Comparison of ENCODE assay signal across 24 cellular contexts in genomic region chr22:27843441-27843840, GRCh38. TPM values are rescaled to one million over a fixed set of nuclear protein-coding genes. Genes with fewer than 3 reads are reported as not detected.
DNase-seq lines count a peak whose midpoint lies in the region; ATAC-seq and TF ChIP-seq lines count a peak whose summit lies in the region.
"Had no signal": no experiment of that assay in that cellular context is flagged by ENCODE, and none has a peak within 500 bp of the region (broad histone marks: within the 10 kb centered on the region; RNA-seq: fewer than 3 reads in every experiment).

No MANE protein-coding gene starts in this region.

- 78 to 82% methylated on average over 7 of the region's 7 CpGs for WGBS in upper lobe of left lung, 2 donors

- no peak for TF ChIP-seq POLR2A in upper lobe of left lung (IDR thresholded peaks at IDR 0.05)

- intact Hi-C loops in activated T-helper 2 cell treated with anti-CD3 and anti-CD28 coated beads, Interferon-gamma antibody, Interleukin-2, Interleukin-4, amounts not matched to agents 10 μg/mL and 5 μg/mL and 100 μg/mL, durations not matched to agents 14 hours and 24 hours and 36 hours (cut with micrococcal nuclease) = no loop called here
- intact Hi-C loops in OCI-LY7 (cut with micrococcal nuclease; ENCODE audit: unreplicated experiment) = no loop called here

- no peak for TF ChIP-seq EP300 in upper lobe of left lung (IDR thresholded peaks at IDR 0.05)

- peak in 1 of 2 donors; percentile 14 for ATAC-seq in upper lobe of left lung (ENCODE audit: low FRiP score in 2 of 2)
- ATAC-seq: stimulated activated memory B cell treated with anti-CD40 and anti-IgM and Interleukin-4, amounts not matched to agents 10 μg/mL and 1 μg/mL and 100 μg/mL, for 72 hours had no signal

- no TSS peak for BruUV-seq in OCI-LY7 (replicated peaks; lab: Mats Ljungman, UMichigan)

- H3K4me1 ChIP-seq in upper lobe of left lung (no peaks in the 10 kb centered on the region), OCI-LY7 (ENCODE audit: insufficient read depth, low read length, poor library complexity, severe bottlenecking) (no peaks in the 10 kb centered on the region)

- peaks cover 70% of the 10 kb centered on the region for H3K36me3 Mint-ChIP-seq in activated T-cell treated with anti-CD3 and anti-CD28 coated beads, Interleukin-2, amount 50 U/mL, for 24 hours (ENCODE audit: low read depth)
- peaks cover 16% of the 10 kb centered on the region for H3K36me3 Mint-ChIP-seq in activated T-helper 2 cell treated with anti-CD3 and anti-CD28 coated beads, Interferon-gamma antibody, Interleukin-2, Interleukin-4, amounts not matched to agents 10 μg/mL and 5 μg/mL and 100 μg/mL, durations not matched to agents 14 hours and 24 hours and 36 hours (ENCODE audit: low read depth)
- H3K36me3 Mint-ChIP-seq in mesothelial cell of epicardium = peaks cover 9% of the 10 kb centered on the region
- H3K36me3 Mint-ChIP-seq in immature natural killer cell = peaks cover 9 to 19% (median 14%) of the 10 kb centered on the region in 3 donors

- no peaks in the 10 kb centered on the region for H4K20me1 ChIP-seq in OCI-LY7 (ENCODE audit: insufficient read depth, low read length)

- no peak overlapping the region for H2AFZ ChIP-seq in OCI-LY7 (ENCODE audit: low read length)

- H3K4me3 ChIP-seq in upper lobe of left lung = no peak overlapping the region
- H3K4me3 ChIP-seq in OCI-LY7 (ENCODE audit: low read depth, low read length, poor library complexity, severe bottlenecking) = no peak overlapping the region
- H3K4me3 ChIP-seq: cardiac muscle cell, thoracic aorta had no signal

- no peaks in the 10 kb centered on the region for H3K79me2 ChIP-seq in OCI-LY7 (ENCODE audit: insufficient read depth, low read depth, low read length)

- DNase-seq in activated T-cell treated with anti-CD3 and anti-CD28 coated beads, Interleukin-2, amount 50 U/mL, for 24 hours = no peak
- DNase-seq in activated T-cell treated with anti-CD3 and anti-CD28 coated beads for 4 hours (no peak), mesothelial cell of epicardium (ENCODE audit: low spot score in 2 of 2, unreplicated experiment in 2 of 2) (no peak), upper lobe of left lung (peak; percentile 17 to 24), immature natural killer cell (no peak), OCI-LY7 (ENCODE audit: low spot score) (no peak)
- no peak for DNase-seq in activated T-helper 2 cell treated with anti-CD3 and anti-CD28 coated beads, Interferon-gamma antibody, Interleukin-2, Interleukin-4, amounts not matched to agents 10 μg/mL and 5 μg/mL and 100 μg/mL, durations not matched to agents 14 hours and 24 hours and 36 hours (ENCODE audit: low spot score)
- no peak for DNase-seq in activated CD4-positive, CD25-positive, alpha-beta regulatory T cell treated with anti-CD3 and anti-CD28 coated beads, Interleukin-2, amount 50 U/mL, for 72 hours
- DNase-seq: activated CD4-positive, alpha-beta T cell treated with anti-CD3 and anti-CD28 coated beads, Interleukin-2, amount 50 U/mL, for 1 hour; activated naive CD4-positive, alpha-beta T cell; amygdala; BE2C; dermis blood vessel endothelial cell; DND-41; NCI-H187; NCI-H748 treated with DMSO at 0.1 percent for 48 hours; OCI-M1; SHP77 treated with DMSO at 0.1 percent for 48 hours; small intestine; WERI-Rb-1 had no signal

- H3K36me3 ChIP-seq in upper lobe of left lung = peaks cover 0 to 9% (median 4%) of the 10 kb centered on the region in 4 donors
- H3K36me3 ChIP-seq in OCI-LY7 (ENCODE audit: insufficient read depth, low read length) = no peaks in the 10 kb centered on the region; the same call in 1 of the 2 replicates
- H3K36me3 ChIP-seq: cardiac muscle cell, WERI-Rb-1 had no signal

- H3K27me3 Mint-ChIP-seq in activated T-cell treated with anti-CD3 and anti-CD28 coated beads, Interleukin-2, amount 50 U/mL, for 24 hours = no peaks in the 10 kb centered on the region
- H3K27me3 Mint-ChIP-seq in activated T-helper 2 cell treated with anti-CD3 and anti-CD28 coated beads, Interferon-gamma antibody, Interleukin-2, Interleukin-4, amounts not matched to agents 10 μg/mL and 5 μg/mL and 100 μg/mL, durations not matched to agents 14 hours and 24 hours and 36 hours (ENCODE audit: low read depth) = no peaks in the 10 kb centered on the region
- H3K27me3 Mint-ChIP-seq in mesothelial cell of epicardium (ENCODE audit: low read depth) (no peaks in the 10 kb centered on the region), immature natural killer cell (ENCODE audit: low read depth in 3 of 3) (peaks cover 0 to 5% (median 0%) of the 10 kb centered on the region in 3 donors)
- H3K27me3 Mint-ChIP-seq: stimulated activated memory B cell treated with anti-CD40 and anti-IgM and Interleukin-4, amounts not matched to agents 10 μg/mL and 1 μg/mL and 100 μg/mL, for 72 hours had no signal

- no peaks in the 10 kb centered on the region for H3K9me2 ChIP-seq in OCI-LY7 (ENCODE audit: insufficient read depth, low read length)

- POLR2A ChIA-PET in OCI-LY7 (lab: Charles Lee) = no interaction called here

- no peak overlapping the region for H3K4me3 Mint-ChIP-seq in activated T-cell treated with anti-CD3 and anti-CD28 coated beads, Interleukin-2, amount 50 U/mL, for 24 hours
- H3K4me3 Mint-ChIP-seq in activated T-helper 2 cell treated with anti-CD3 and anti-CD28 coated beads, Interferon-gamma antibody, Interleukin-2, Interleukin-4, amounts not matched to agents 10 μg/mL and 5 μg/mL and 100 μg/mL, durations not matched to agents 14 hours and 24 hours and 36 hours (ENCODE audit: low read depth) = no peak overlapping the region
- H3K4me3 Mint-ChIP-seq in mesothelial cell of epicardium (no peak overlapping the region), immature natural killer cell (no peak overlapping the region)
- H3K4me3 Mint-ChIP-seq: stimulated activated memory B cell treated with anti-CD40 and anti-IgM and Interleukin-4, amounts not matched to agents 10 μg/mL and 1 μg/mL and 100 μg/mL, for 72 hours had no signal

- H3K4me1 Mint-ChIP-seq in activated T-cell treated with anti-CD3 and anti-CD28 coated beads, Interleukin-2, amount 50 U/mL, for 24 hours (ENCODE audit: low read depth) = no peaks in the 10 kb centered on the region
- no peaks in the 10 kb centered on the region for H3K4me1 Mint-ChIP-seq in activated T-helper 2 cell treated with anti-CD3 and anti-CD28 coated beads, Interferon-gamma antibody, Interleukin-2, Interleukin-4, amounts not matched to agents 10 μg/mL and 5 μg/mL and 100 μg/mL, durations not matched to agents 14 hours and 24 hours and 36 hours (ENCODE audit: low read depth)
- H3K4me1 Mint-ChIP-seq in mesothelial cell of epicardium (peaks cover 49% of the 10 kb centered on the region), immature natural killer cell (no peaks in the 10 kb centered on the region)
- H3K4me1 Mint-ChIP-seq: stimulated activated memory B cell treated with anti-CD40 and anti-IgM and Interleukin-4, amounts not matched to agents 10 μg/mL and 1 μg/mL and 100 μg/mL, for 72 hours had no signal

- H3K27ac Mint-ChIP-seq in activated T-cell treated with anti-CD3 and anti-CD28 coated beads, Interleukin-2, amount 50 U/mL, for 24 hours = peak overlapping the region; percentile 28
- H3K27ac Mint-ChIP-seq in activated T-helper 2 cell treated with anti-CD3 and anti-CD28 coated beads, Interferon-gamma antibody, Interleukin-2, Interleukin-4, amounts not matched to agents 10 μg/mL and 5 μg/mL and 100 μg/mL, durations not matched to agents 14 hours and 24 hours and 36 hours = peak overlapping the region; percentile 5
- H3K27ac Mint-ChIP-seq in mesothelial cell of epicardium (peak overlapping the region; percentile 59), immature natural killer cell (peak overlapping the region in 1 of 6 donors; percentile 46)
- H3K27ac Mint-ChIP-seq: stimulated activated memory B cell treated with anti-CD40 and anti-IgM and Interleukin-4, amounts not matched to agents 10 μg/mL and 1 μg/mL and 100 μg/mL, for 72 hours had no signal

- H3K27ac ChIP-seq in upper lobe of left lung (no peak overlapping the region), OCI-LY7 (ENCODE audit: low read depth, low read length, poor library complexity, severe bottlenecking) (no peak overlapping the region)
- H3K27ac ChIP-seq: neutrophil, thoracic aorta, WERI-Rb-1 had no signal

- H3K27me3 ChIP-seq in upper lobe of left lung = no peaks in the 10 kb centered on the region
- H3K27me3 ChIP-seq: BE2C, cardiac muscle cell, neutrophil had no signal

- no peak overlapping the region for H3K4me2 ChIP-seq in OCI-LY7 (ENCODE audit: low read length)

- H3K9me3 ChIP-seq in upper lobe of left lung = no peaks in the 10 kb centered on the region
- no peaks in the 10 kb centered on the region for H3K9me3 ChIP-seq in OCI-LY7 (ENCODE audit: low read length)
- H3K9me3 ChIP-seq: BE2C, neutrophil, thoracic aorta had no signal

- CTCF ChIA-PET in OCI-LY7 (lab: Charles Lee; ENCODE audit: unreplicated experiment) = no interaction called here

- H3K9me3 Mint-ChIP-seq in activated T-cell treated with anti-CD3 and anti-CD28 coated beads, Interleukin-2, amount 50 U/mL, for 24 hours = peaks cover 5% of the 10 kb centered on the region
- peaks cover 3% of the 10 kb centered on the region for H3K9me3 Mint-ChIP-seq in activated T-helper 2 cell treated with anti-CD3 and anti-CD28 coated beads, Interferon-gamma antibody, Interleukin-2, Interleukin-4, amounts not matched to agents 10 μg/mL and 5 μg/mL and 100 μg/mL, durations not matched to agents 14 hours and 24 hours and 36 hours
- H3K9me3 Mint-ChIP-seq in mesothelial cell of epicardium (no peaks in the 10 kb centered on the region), immature natural killer cell (peaks cover 0 to 1% (median 0%) of the 10 kb centered on the region in 6 donors)
- H3K9me3 Mint-ChIP-seq: stimulated activated memory B cell treated with anti-CD40 and anti-IgM and Interleukin-4, amounts not matched to agents 10 μg/mL and 1 μg/mL and 100 μg/mL, for 72 hours had no signal

- no peak for TF ChIP-seq CTCF in mesothelial cell of epicardium (IDR thresholded peaks at IDR 0.05; ENCODE audit: unreplicated experiment)
- TF ChIP-seq CTCF in upper lobe of left lung (IDR thresholded peaks at IDR 0.05) = no peak
- TF ChIP-seq CTCF in OCI-LY7 (conservative IDR thresholded peaks at IDR 0.05; ENCODE audit: low read length) = no peak

RNA-seq across cellular contexts. Expression of gene MN1, which starts 41.9 kb away (rescaled TPM):
- 0.09 and 0.16 TPM in 2 replicates for total RNA-seq in activated T-helper 2 cell treated with anti-CD3 and anti-CD28 coated beads, Interferon-gamma antibody, Interleukin-2, Interleukin-4, amounts not matched to agents 10 μg/mL and 5 μg/mL and 100 μg/mL, durations not matched to agents 14 hours and 24 hours and 36 hours
- total RNA-seq in mesothelial cell of epicardium (46.3 to 49.6 TPM (median 47.8 TPM) in 3 replicates), upper lobe of left lung (10 to 100 TPM in 1 of 6 donors, 1 to 10 TPM in 5; 1.0 to 17.8 (median 3.5) TPM), OCI-LY7 (2022) (not detected in 2 replicates)
- under 1 TPM in 2 of 3 donors, not detected in 1; 0.03 to 0.14 TPM for polyA plus RNA-seq in immature natural killer cell
- total RNA-seq in OCI-LY7 (2014; rRNA removed; shearing (Covaris generic)) = 0.47 TPM in 1 of 2 replicates, not detected in the other

Comparison
In these comparisons a context has a peak if more than half of its experiments do, and no peak if none do; other contexts are left out.
1. DNase-seq: peak in upper lobe of left lung (2 of 2); none in activated T-cell treated with anti-CD3 and anti-CD28 coated beads, Interleukin-2, amount 50 U/mL, for 24 hours (single experiment), activated T-cell treated with anti-CD3 and anti-CD28 coated beads for 4 hours (single experiment), activated T-helper 2 cell treated with anti-CD3 and anti-CD28 coated beads, Interferon-gamma antibody, Interleukin-2, Interleukin-4, amounts not matched to agents 10 μg/mL and 5 μg/mL and 100 μg/mL, durations not matched to agents 14 hours and 24 hours and 36 hours (single experiment), mesothelial cell of epicardium (0 of 2), immature natural killer cell (0 of 3), OCI-LY7 (single experiment) and activated CD4-positive, CD25-positive, alpha-beta regulatory T cell treated with anti-CD3 and anti-CD28 coated beads, Interleukin-2, amount 50 U/mL, for 72 hours (single experiment).